In the genomic region with DNA sequence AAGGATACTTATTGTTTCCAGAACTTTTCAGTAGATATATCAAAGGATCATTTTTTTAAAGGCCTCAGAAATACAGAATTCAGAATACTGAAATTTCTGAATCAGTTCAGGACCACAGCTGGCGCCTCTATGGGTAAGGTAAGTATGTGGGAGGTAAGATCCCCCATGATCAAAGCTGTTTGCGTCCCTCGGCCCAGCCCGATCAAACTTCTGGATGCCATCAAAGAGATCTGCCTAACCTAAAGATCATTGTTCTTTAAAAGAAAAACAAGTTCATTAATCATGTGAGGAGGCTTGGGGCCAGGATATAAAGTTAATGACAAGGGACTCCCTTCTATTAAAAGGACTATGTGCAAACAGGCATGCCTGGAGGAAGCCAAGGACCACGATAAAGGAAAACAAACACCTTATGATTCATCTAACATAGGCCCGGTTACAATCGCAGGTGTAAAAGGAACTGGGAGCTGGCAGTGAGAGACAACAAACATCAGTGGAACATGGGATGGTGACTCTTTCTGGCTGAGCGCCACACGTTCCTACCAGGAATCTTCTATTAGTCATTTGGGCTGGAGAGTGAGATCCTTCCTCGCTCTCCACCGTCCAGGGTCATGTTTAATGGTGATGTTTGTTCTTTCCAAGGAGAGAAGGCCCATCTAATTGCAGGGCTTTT, we compare ENCODE assay signal across 11 cellular contexts. TPM values are rescaled to one million over a fixed set of nuclear protein-coding genes. Genes with fewer than 3 reads are reported as not detected.
DNase-seq lines count a peak whose midpoint lies in the region; ATAC-seq and TF ChIP-seq lines count a peak whose summit lies in the region.
"Had no signal": no experiment of that assay in that cellular context is flagged by ENCODE, and none has a peak within 500 bp of the region (broad histone marks: within the 10 kb centered on the region; RNA-seq: fewer than 3 reads in every experiment).

No MANE protein-coding gene starts in this region.

- in situ Hi-C loops in KBM-7 (cut with MboI; ENCODE audit: low pct_unique_long_range_greater_than_20kb, low sequenced_read_pairs) = no loop called here

- H3K27ac ChIP-seq in 22Rv1 (peak overlapping the region; percentile 33; the same call in 1 of the 2 replicates), body of pancreas (peak overlapping the region; percentile 18 to 48 (median 37))

- TF ChIP-seq POLR2A in body of pancreas (IDR thresholded peaks at IDR 0.05) = no peak

- H3K27me3 ChIP-seq in body of pancreas = no peaks in the 10 kb centered on the region

- H3K36me3 Mint-ChIP-seq in activated naive CD4-positive, alpha-beta T cell treated with anti-CD3 and anti-CD28 coated beads, Interleukin-2, amount 50 U/mL, for 72 hours = peaks cover 0 to 8% of the 10 kb centered on the region in 2 donors

- peaks cover 27% of the 10 kb centered on the region for H3K4me1 ChIP-seq in body of pancreas

- no peak overlapping the region for H3K4me3 ChIP-seq in body of pancreas

- 49 to 57% methylated on average over 11 of the region's 11 CpGs for WGBS in body of pancreas, 2 donors

- no peaks in the 10 kb centered on the region for H3K9me3 Mint-ChIP-seq in activated naive CD4-positive, alpha-beta T cell treated with anti-CD3 and anti-CD28 coated beads, Interleukin-2, amount 50 U/mL, for 72 hours
- H3K9me3 Mint-ChIP-seq: activated B cell treated with CpG ODN at 0.5 μM for 24 hours had no signal

- no peak overlapping the region for H3K27ac Mint-ChIP-seq in activated naive CD4-positive, alpha-beta T cell treated with anti-CD3 and anti-CD28 coated beads, Interleukin-2, amount 50 U/mL, for 72 hours
- H3K27ac Mint-ChIP-seq: activated B cell treated with CpG ODN at 0.5 μM for 24 hours had no signal

- DNase-seq in HT-29 (ENCODE audit: low spot score) (peak; percentile 48), body of pancreas (peak; percentile 45 to 89 (median 67)), left colon (peak; percentile 72 to 81), KBM-7 (no peak)
- no peak for DNase-seq in activated naive CD4-positive, alpha-beta T cell treated with anti-CD3 and anti-CD28 coated beads, Interleukin-2, amount 50 U/mL, for 72 hours (ENCODE audit: low spot score in 2 of 2)
- DNase-seq: activated B cell treated with CpG ODN at 0.5 μM for 24 hours, Kasumi-1 had no signal

- no peaks in the 10 kb centered on the region for H3K36me3 ChIP-seq in body of pancreas (replicated peaks in 1 of 2; ENCODE audit: insufficient read depth in 1 of 2, low read depth in 2 of 2)

- intact Hi-C loops in body of pancreas (cut with DNase I) (no loop called here), left colon (cut with DNase I, micrococcal nuclease) (no loop called here)

- no peak for ATAC-seq in body of pancreas
- peak; percentile 55 for ATAC-seq in left colon
- ATAC-seq in activated naive CD4-positive, alpha-beta T cell treated with anti-CD3 and anti-CD28 coated beads, Interleukin-2, amount 50 U/mL, for 72 hours = no peak
- no peak for ATAC-seq in HG03520 (IDR thresholded peaks at IDR 0.05; ENCODE audit: unreplicated experiment)
- ATAC-seq in GM21717 (IDR thresholded peaks at IDR 0.05; ENCODE audit: unreplicated experiment) = no peak

- H3K9me3 ChIP-seq in body of pancreas = no peaks in the 10 kb centered on the region

- TF ChIP-seq CTCF in 22Rv1 (IDR thresholded peaks at IDR 0.05) (no peak), body of pancreas (IDR thresholded peaks at IDR 0.05) (no peak)

RNA-seq across cellular contexts. Expression of gene BACE2, which starts 2.8 kb away (rescaled TPM):
- total RNA-seq in HT-29 (2014; rRNA removed; shearing (Covaris generic)) = 20.0 and 26.5 TPM in 2 replicates
- total RNA-seq in body of pancreas = 100 to 1,000 TPM in 1 of 2 donors, 10 to 100 TPM in 1; 86.4 to 107 TPM
- total RNA-seq in left colon = 10 to 100 TPM; 59.3 to 65.1 TPM
- total RNA-seq in activated naive CD4-positive, alpha-beta T cell treated with anti-CD3 and anti-CD28 coated beads, Interleukin-2, amount 50 U/mL, for 72 hours = 1 to 10 TPM in 1 of 2 donors, not detected in 1; 1.3 TPM
- total RNA-seq: OCI-LY7 had no signal

Comparison
In these comparisons a context has a peak if more than half of its experiments do, and no peak if none do; other contexts are left out.
1. DNase-seq: peak in HT-29 (single experiment), body of pancreas (4 of 4) and left colon (2 of 2); none in activated naive CD4-positive, alpha-beta T cell treated with anti-CD3 and anti-CD28 coated beads, Interleukin-2, amount 50 U/mL, for 72 hours (0 of 2) and KBM-7 (single experiment).